ENCODE assay signal across 1 cellular context in genomic region chr3:184262166-184262926, GRCh38.
TF ChIP-seq lines count a peak whose summit lies in the region.

No MANE protein-coding gene starts in this region.

TF ChIP-seq in HEK293, 187 proteins besides CTCF, POLR2A, EP300 and RAD21 (continued from another document and continues in another):
- TF ChIP-seq AEBP2 (tag by site-specific recombination; IDR thresholded peaks at IDR 0.05; ENCODE audit: borderline replicate concordance) (no peak), ZBTB44 (tag by site-specific recombination; IDR thresholded peaks at IDR 0.05) (no peak), ZNF624 (tag by site-specific recombination; IDR thresholded peaks at IDR 0.05) (no peak), MEIS1 (CRISPR knock-in tag; IDR thresholded peaks at IDR 0.05; ENCODE audit: borderline replicate concordance) (no peak), ZBTB10 (tag by site-specific recombination; IDR thresholded peaks at IDR 0.05) (no peak; the same call in 1 of the 2 replicates), ZNF398 (tag by site-specific recombination; IDR thresholded peaks at IDR 0.05) (peak; percentile 54), ZNF140 (tag by site-specific recombination; IDR thresholded peaks at IDR 0.05) (no peak), ZNF426 (tag by site-specific recombination; IDR thresholded peaks at IDR 0.05) (no peak), ZNF571 (tag by site-specific recombination; IDR thresholded peaks at IDR 0.05) (no peak), ZNF600 (tag by site-specific recombination; IDR thresholded peaks at IDR 0.05) (peak; percentile 76; the same call in 1 of the 2 replicates), PATZ1 (tag by site-specific recombination; IDR thresholded peaks at IDR 0.05) (peak; percentile 39), PBX3 (CRISPR knock-in tag; IDR thresholded peaks at IDR 0.05) (no peak), ZNF510 (tag by site-specific recombination; IDR thresholded peaks at IDR 0.05; ENCODE audit: insufficient replicate concordance) (no peak), ZSCAN18 (tag by site-specific recombination; IDR thresholded peaks at IDR 0.05) (no peak), ZNF645 (tag by site-specific recombination; IDR thresholded peaks at IDR 0.05) (no peak), ZIC2 (tag by site-specific recombination; IDR thresholded peaks at IDR 0.05) (peak; percentile 45), HOXA7 (CRISPR knock-in tag; IDR thresholded peaks at IDR 0.05; ENCODE audit: borderline replicate concordance) (no peak), ZNF677 (tag by site-specific recombination; IDR thresholded peaks at IDR 0.05) (no peak), SP3 (tag by site-specific recombination; IDR thresholded peaks at IDR 0.05) (no peak), KLF8 (tag by site-specific recombination; IDR thresholded peaks at IDR 0.05) (no peak), IKZF3 (tag by site-specific recombination; IDR thresholded peaks at IDR 0.05) (no peak), ZNF768 (tag by site-specific recombination; IDR thresholded peaks at IDR 0.05) (no peak), PRDM4 (tag by site-specific recombination; IDR thresholded peaks at IDR 0.05) (no peak), ZNF280C (tag by site-specific recombination; IDR thresholded peaks at IDR 0.05) (no peak), OVOL3 (tag by site-specific recombination; IDR thresholded peaks at IDR 0.05) (no peak), ZNF692 (tag by site-specific recombination; IDR thresholded peaks at IDR 0.05) (no peak), GFI1B (tag by site-specific recombination; IDR thresholded peaks at IDR 0.05) (no peak), HIC1 (tag by site-specific recombination; IDR thresholded peaks at IDR 0.05) (no peak), ZFP3 (tag by site-specific recombination; IDR thresholded peaks at IDR 0.05; ENCODE audit: low read depth) (no peak), ZNF473 (tag by site-specific recombination; IDR thresholded peaks at IDR 0.05) (no peak), ZNF155 (tag by site-specific recombination; IDR thresholded peaks at IDR 0.05) (no peak), KLF1 (tag by site-specific recombination; IDR thresholded peaks at IDR 0.05) (no peak), HOXD13 (CRISPR knock-in tag; IDR thresholded peaks at IDR 0.05; ENCODE audit: borderline replicate concordance) (no peak), GLIS1 (tag by site-specific recombination; IDR thresholded peaks at IDR 0.05) (peak; percentile 99)
